Comparison of ENCODE assay signal across 8 cellular contexts in the genomic region with DNA sequence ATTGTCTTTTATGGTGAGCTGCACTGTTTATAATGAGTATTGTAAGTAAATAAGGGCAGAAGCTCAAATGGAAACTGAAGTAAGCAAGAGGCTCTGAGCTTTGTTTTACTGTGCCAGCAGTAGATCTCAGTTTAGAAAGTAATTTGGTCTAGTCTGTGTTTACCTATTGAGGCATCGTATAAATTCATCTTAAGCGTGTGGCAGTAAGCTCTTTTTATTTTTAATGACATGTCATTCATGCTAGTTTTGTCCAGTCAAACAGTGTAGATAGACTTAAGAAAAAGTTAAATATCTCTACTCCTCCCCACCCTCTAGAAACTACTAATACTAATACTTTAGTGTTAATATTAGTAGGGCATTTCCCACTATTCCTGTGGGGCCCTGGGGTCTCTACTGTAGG. TPM values are rescaled to one million over a fixed set of nuclear protein-coding genes. Genes with fewer than 3 reads are reported as not detected.
DNase-seq lines count a peak whose midpoint lies in the region; ATAC-seq, FAIRE-seq and TF ChIP-seq lines count a peak whose summit lies in the region.

No MANE protein-coding gene starts in this region.

- no peaks in the 10 kb centered on the region for H3K27me3 ChIP-seq in right cardiac atrium (ENCODE audit: control insufficient read depth, insufficient read depth)
- no peaks in the 10 kb centered on the region for H3K27me3 ChIP-seq in stomach smooth muscle (ENCODE audit: control insufficient read depth in 1 of 2, insufficient read depth in 2 of 2, low read length in 2 of 2)

- no peaks in the 10 kb centered on the region for H3K36me3 ChIP-seq in stomach smooth muscle (ENCODE audit: control insufficient read depth in 2 of 2, insufficient read depth in 2 of 2, low read length in 2 of 2)

- H3K4me1 Mint-ChIP-seq in T-helper 2 cell treated with Interferon-gamma antibody and Interleukin-4, amounts not matched to agents 5 μg/mL and 100 μg/mL, for 36 hours (ENCODE audit: low read depth): peaks cover 32% of the 10 kb centered on the region
- peaks cover 65% of the 10 kb centered on the region for H3K4me1 Mint-ChIP-seq in WTC11

- peak overlapping the region; percentile 86 for H3K4me3 ChIP-seq in right cardiac atrium (ENCODE audit: low read length)
- peak overlapping the region; percentile 74 to 93 for H3K4me3 ChIP-seq in stomach smooth muscle (ENCODE audit: low read length in 2 of 2)

- 36% methylated on average over 2 of the region's 2 CpGs for WGBS in right cardiac atrium

- peak overlapping the region; percentile 93 for H3K4me3 Mint-ChIP-seq in T-helper 2 cell treated with Interferon-gamma antibody and Interleukin-4, amounts not matched to agents 5 μg/mL and 100 μg/mL, for 36 hours
- peak overlapping the region; percentile 100 for H3K4me3 Mint-ChIP-seq in WTC11

- peak overlapping the region; percentile 89 to 99 for H3K9ac ChIP-seq in stomach smooth muscle (ENCODE audit: low read length in 2 of 2)

- TF ChIP-seq CTCF in WTC11 (IDR thresholded peaks at IDR 0.05): no peak

- H3K27ac ChIP-seq in right cardiac atrium (ENCODE audit: low read length) (no peak overlapping the region), stomach smooth muscle (ENCODE audit: low read length) (peak overlapping the region; percentile 1)

- no peaks in the 10 kb centered on the region for H3K27me3 Mint-ChIP-seq in T-helper 2 cell treated with Interferon-gamma antibody and Interleukin-4, amounts not matched to agents 5 μg/mL and 100 μg/mL, for 36 hours (ENCODE audit: low read depth)
- H3K27me3 Mint-ChIP-seq in WTC11 (ENCODE audit: low read depth): no peaks in the 10 kb centered on the region; the same call in 1 of the 2 replicates

- no peak for DNase-seq in T-helper 2 cell treated with Interferon-gamma antibody and Interleukin-4, amounts not matched to agents 5 μg/mL and 100 μg/mL, for 36 hours (ENCODE audit: low spot score)
- DNase-seq in T-helper 2 cell: no peak
- no peak for DNase-seq in WTC11 (ENCODE audit: low spot score)
- DNase-seq in right cardiac atrium: no peak
- no peak for DNase-seq in 8988T
- no peak for DNase-seq in urothelium cell line (ENCODE audit: low spot score)

- peaks cover 2% of the 10 kb centered on the region for H3K36me3 Mint-ChIP-seq in T-helper 2 cell treated with Interferon-gamma antibody and Interleukin-4, amounts not matched to agents 5 μg/mL and 100 μg/mL, for 36 hours (ENCODE audit: low read depth)
- peaks cover 5% of the 10 kb centered on the region for H3K36me3 Mint-ChIP-seq in WTC11

- H3K9me3 ChIP-seq in right cardiac atrium (ENCODE audit: control insufficient read depth, low read length) (no peaks in the 10 kb centered on the region), stomach smooth muscle (ENCODE audit: control insufficient read depth in 2 of 2, low read length in 2 of 2) (no peaks in the 10 kb centered on the region)

- CTCF ChIA-PET in WTC11 (lab: Charles Lee): interaction anchor here (1.5 to 1.9 kb wide), 2 partner anchors 27 to 171 kb away, joined by 3 to 9 read pairs; no protein-coding TSS in a partner anchor

- FAIRE-seq in urothelium cell line (lab: Jason Lieb, UNC): no peak

- ATAC-seq in WTC11: no peak
- no peak for ATAC-seq in right cardiac atrium
- no peak for ATAC-seq in HG03280 (IDR thresholded peaks at IDR 0.05; ENCODE audit: unreplicated experiment)

- POLR2A ChIA-PET in WTC11 (lab: Charles Lee): no interaction called here

- no peak overlapping the region for H3K27ac Mint-ChIP-seq in T-helper 2 cell treated with Interferon-gamma antibody and Interleukin-4, amounts not matched to agents 5 μg/mL and 100 μg/mL, for 36 hours
- H3K27ac Mint-ChIP-seq in WTC11: peak overlapping the region; percentile 64; the same call in 1 of the 2 replicates

- peaks cover 4% of the 10 kb centered on the region for H3K4me1 ChIP-seq in right cardiac atrium (ENCODE audit: control insufficient read depth, insufficient read depth, low read length)
- H3K4me1 ChIP-seq in stomach smooth muscle (ENCODE audit: control insufficient read depth, insufficient read depth, low read length): peaks cover 13% of the 10 kb centered on the region

- intact Hi-C loops in right cardiac atrium (cut with DNase I): loop anchor here in 1 of 4 donors (5.0 kb wide), 1 partner anchor 49 kb away; no protein-coding TSS in a partner anchor

- H3K9me3 Mint-ChIP-seq in T-helper 2 cell treated with Interferon-gamma antibody and Interleukin-4, amounts not matched to agents 5 μg/mL and 100 μg/mL, for 36 hours: no peaks in the 10 kb centered on the region
- peaks cover 10% of the 10 kb centered on the region for H3K9me3 Mint-ChIP-seq in WTC11

TF ChIP-seq in WTC11, 78 proteins besides CTCF, POLR2A, EP300 and RAD21:
- TF ChIP-seq, protein P1, sequence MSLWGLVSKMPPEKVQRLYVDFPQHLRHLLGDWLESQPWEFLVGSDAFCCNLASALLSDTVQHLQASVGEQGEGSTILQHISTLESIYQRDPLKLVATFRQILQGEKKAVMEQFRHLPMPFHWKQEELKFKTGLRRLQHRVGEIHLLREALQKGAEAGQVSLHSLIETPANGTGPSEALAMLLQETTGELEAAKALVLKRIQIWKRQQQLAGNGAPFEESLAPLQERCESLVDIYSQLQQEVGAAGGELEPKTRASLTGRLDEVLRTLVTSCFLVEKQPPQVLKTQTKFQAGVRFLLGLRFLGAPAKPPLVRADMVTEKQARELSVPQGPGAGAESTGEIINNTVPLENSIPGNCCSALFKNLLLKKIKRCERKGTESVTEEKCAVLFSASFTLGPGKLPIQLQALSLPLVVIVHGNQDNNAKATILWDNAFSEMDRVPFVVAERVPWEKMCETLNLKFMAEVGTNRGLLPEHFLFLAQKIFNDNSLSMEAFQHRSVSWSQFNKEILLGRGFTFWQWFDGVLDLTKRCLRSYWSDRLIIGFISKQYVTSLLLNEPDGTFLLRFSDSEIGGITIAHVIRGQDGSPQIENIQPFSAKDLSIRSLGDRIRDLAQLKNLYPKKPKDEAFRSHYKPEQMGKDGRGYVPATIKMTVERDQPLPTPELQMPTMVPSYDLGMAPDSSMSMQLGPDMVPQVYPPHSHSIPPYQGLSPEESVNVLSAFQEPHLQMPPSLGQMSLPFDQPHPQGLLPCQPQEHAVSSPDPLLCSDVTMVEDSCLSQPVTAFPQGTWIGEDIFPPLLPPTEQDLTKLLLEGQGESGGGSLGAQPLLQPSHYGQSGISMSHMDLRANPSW (CRISPR knock-in tag; conservative IDR thresholded peaks at IDR 0.05; ENCODE audit: low read depth): no peak
- TF ChIP-seq TP53 (CRISPR knock-in tag; IDR thresholded peaks at IDR 0.05): no peak
- no peak for TF ChIP-seq ZNF423 (CRISPR knock-in tag; IDR thresholded peaks at IDR 0.05)
- TF ChIP-seq ZBTB21 (CRISPR knock-in tag; IDR thresholded peaks at IDR 0.05; ENCODE audit: borderline replicate concordance): no peak
- TF ChIP-seq, protein P2, sequence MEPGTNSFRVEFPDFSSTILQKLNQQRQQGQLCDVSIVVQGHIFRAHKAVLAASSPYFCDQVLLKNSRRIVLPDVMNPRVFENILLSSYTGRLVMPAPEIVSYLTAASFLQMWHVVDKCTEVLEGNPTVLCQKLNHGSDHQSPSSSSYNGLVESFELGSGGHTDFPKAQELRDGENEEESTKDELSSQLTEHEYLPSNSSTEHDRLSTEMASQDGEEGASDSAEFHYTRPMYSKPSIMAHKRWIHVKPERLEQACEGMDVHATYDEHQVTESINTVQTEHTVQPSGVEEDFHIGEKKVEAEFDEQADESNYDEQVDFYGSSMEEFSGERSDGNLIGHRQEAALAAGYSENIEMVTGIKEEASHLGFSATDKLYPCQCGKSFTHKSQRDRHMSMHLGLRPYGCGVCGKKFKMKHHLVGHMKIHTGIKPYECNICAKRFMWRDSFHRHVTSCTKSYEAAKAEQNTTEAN (CRISPR knock-in tag; IDR thresholded peaks at IDR 0.05): no peak
- no peak for TF ChIP-seq MYBL2 (CRISPR knock-in tag; IDR thresholded peaks at IDR 0.05)
- no peak for TF ChIP-seq ELF4 (CRISPR knock-in tag; IDR thresholded peaks at IDR 0.05; ENCODE audit: low read depth)
- no peak for TF ChIP-seq ATF1 (CRISPR knock-in tag; IDR thresholded peaks at IDR 0.05)
- no peak for TF ChIP-seq SMAD3 (CRISPR knock-in tag; IDR thresholded peaks at IDR 0.05; ENCODE audit: borderline replicate concordance)

RNA-seq across cellular contexts. Expression of a gene that starts 2.0 kb away (rescaled TPM):
- 41.8 to 46.8 TPM (median 44.3 TPM) in 3 replicates for total RNA-seq in WTC11 (2021)
- total RNA-seq in right cardiac atrium: 10 to 100 TPM; 42.2 to 51.0 (median 47.5) TPM
- 14.4 TPM for polyA plus RNA-seq in right cardiac atrium
